ENCODE assay signal across 1 cellular context in the genomic region with DNA sequence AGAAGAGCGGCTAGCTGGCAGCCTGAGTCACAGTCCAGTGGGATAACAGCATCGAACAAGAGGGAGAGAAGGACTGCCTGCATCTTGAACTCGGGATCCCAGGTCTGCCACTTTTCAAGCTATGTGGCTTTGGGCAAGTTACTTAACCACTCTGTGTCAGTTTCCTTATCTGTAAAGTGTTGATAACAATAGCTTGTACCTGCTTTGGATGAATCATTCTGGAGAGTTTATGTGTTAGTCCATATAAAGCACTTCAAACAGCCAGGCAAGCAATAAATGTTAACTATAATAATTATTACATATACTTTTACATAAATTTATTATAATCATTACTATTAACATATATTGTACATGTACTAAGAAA.
TF ChIP-seq lines count a peak whose summit lies in the region.

No MANE protein-coding gene starts in this region.

TF ChIP-seq in HepG2, 621 proteins besides CTCF, POLR2A, EP300 and RAD21:
- no peak for TF ChIP-seq GFI1 (CRISPR knock-in tag; IDR thresholded peaks at IDR 0.05; ENCODE audit: borderline replicate concordance)
- TF ChIP-seq KLF9 (CRISPR knock-in tag; IDR thresholded peaks at IDR 0.05; ENCODE audit: low read depth) = no peak
